20 cellular contexts compared by ENCODE assay signal in genomic region chr12:111532741-111533140, GRCh38.
DNase-seq lines count a peak whose midpoint lies in the region; ATAC-seq, FAIRE-seq and TF ChIP-seq lines count a peak whose summit lies in the region.
"Had no signal": no experiment of that assay in that cellular context is flagged by ENCODE, and none has a peak within 500 bp of the region (broad histone marks: within the 10 kb centered on the region; RNA-seq: fewer than 3 reads in every experiment).

No MANE protein-coding gene starts in this region.

- DNase-seq in GM03348 (ENCODE audit: low spot score) (peak; percentile 8), astrocyte (ENCODE audit: low read depth) (no peak), iPS-NIHi11 (ENCODE audit: low spot score) (peak; percentile 29), progenitor cell of endocrine pancreas (ENCODE audit: low spot score, unreplicated experiment) (no peak), NCI-H2196 (lab: John Stamatoyannopoulos, UW; ENCODE audit: unreplicated experiment) (no peak)
- no peak for DNase-seq in stimulated activated naive CD4-positive, alpha-beta T cell (lab: John Stamatoyannopoulos, UW)
- DNase-seq: C1 segment of cervical spinal cord, DMS 273 treated with DMSO at 0.1 percent for 48 hours, GF-D8, GM23248, NCI-H1417 treated with DMSO at 0.1 percent for 48 hours, NCI-H2029, NCI-H2171, NCI-H82, Peyer's patch had no signal

- ATAC-seq in HG03280 (IDR thresholded peaks at IDR 0.05; ENCODE audit: unreplicated experiment) = no peak
- ATAC-seq: A549, K562, Right ventricle myocardium inferior had no signal

- no peak overlapping the region for H3K4me3 ChIP-seq in astrocyte (ENCODE audit: insufficient read depth, low read depth, low read length)
- H3K4me3 ChIP-seq: A549, GM23248, K562, Peyer's patch had no signal

- FAIRE-seq in astrocyte (lab: Jason Lieb, UNC) = no peak
- FAIRE-seq: A549, GM12892, K562 had no signal

- no peak overlapping the region for H3K27ac ChIP-seq in astrocyte (ENCODE audit: low read depth, low read length)
- H3K27ac ChIP-seq: A549, GM23248, Peyer's patch had no signal

- no peaks in the 10 kb centered on the region for H3K4me1 ChIP-seq in astrocyte (ENCODE audit: insufficient read depth, low read length)
- H3K4me1 ChIP-seq: A549, Peyer's patch had no signal

- H3K4me1 Mint-ChIP-seq in astrocyte (ENCODE audit: low read depth, unreplicated experiment) (no peaks in the 10 kb centered on the region), progenitor cell of endocrine pancreas (ENCODE audit: low read depth) (no peaks in the 10 kb centered on the region)

- H3K36me3 Mint-ChIP-seq in astrocyte (ENCODE audit: low read depth, unreplicated experiment) = peaks cover 12% of the 10 kb centered on the region
- H3K36me3 Mint-ChIP-seq in progenitor cell of endocrine pancreas (ENCODE audit: insufficient read depth) = peaks cover 15% of the 10 kb centered on the region

- no peaks in the 10 kb centered on the region for H3K27me3 ChIP-seq in astrocyte (ENCODE audit: insufficient read depth, low read length)
- H3K27me3 ChIP-seq: Peyer's patch had no signal

- H3K27ac Mint-ChIP-seq in astrocyte (ENCODE audit: unreplicated experiment) = no peak overlapping the region
- peak overlapping the region; percentile 88 for H3K27ac Mint-ChIP-seq in progenitor cell of endocrine pancreas

- no peak overlapping the region for H3K4me2 ChIP-seq in astrocyte (ENCODE audit: low read length)
- H3K4me2 ChIP-seq: A549 had no signal

- H3K9me3 ChIP-seq in astrocyte (ENCODE audit: insufficient read depth, low read depth, low read length) = no peaks in the 10 kb centered on the region
- H3K9me3 ChIP-seq: A549, Peyer's patch had no signal

- H3K9me3 Mint-ChIP-seq in astrocyte (ENCODE audit: unreplicated experiment) (no peaks in the 10 kb centered on the region), progenitor cell of endocrine pancreas (ENCODE audit: low read depth) (no peaks in the 10 kb centered on the region)

- peaks cover 32% of the 10 kb centered on the region for H4K20me1 ChIP-seq in astrocyte (ENCODE audit: insufficient read depth, low read length)

- H2AFZ ChIP-seq in astrocyte (ENCODE audit: low read depth, low read length) = no peak overlapping the region
- H2AFZ ChIP-seq: GM23248 had no signal

- H3K27me3 Mint-ChIP-seq in astrocyte (ENCODE audit: low read depth, unreplicated experiment) = no peaks in the 10 kb centered on the region
- H3K27me3 Mint-ChIP-seq in progenitor cell of endocrine pancreas = no peaks in the 10 kb centered on the region

- H3K79me2 ChIP-seq in astrocyte (ENCODE audit: insufficient read depth, low read length) = peaks cover 6% of the 10 kb centered on the region

- H3K4me3 Mint-ChIP-seq in astrocyte (ENCODE audit: unreplicated experiment) (no peak overlapping the region), progenitor cell of endocrine pancreas (ENCODE audit: low read depth) (no peak overlapping the region)

- TF ChIP-seq CTCF in astrocyte (IDR thresholded peaks at IDR 0.05; ENCODE audit: insufficient read depth, low read depth, low read length) (no peak), progenitor cell of endocrine pancreas (IDR thresholded peaks at IDR 0.05; ENCODE audit: unreplicated experiment) (no peak)

- H3K9ac ChIP-seq in astrocyte (ENCODE audit: low read length) = peak overlapping the region; percentile 17
- H3K9ac ChIP-seq: GM23248 had no signal

- peaks cover 18% of the 10 kb centered on the region for H3K36me3 ChIP-seq in astrocyte (ENCODE audit: insufficient read depth, low read length)

Comparison
In these comparisons a context has a peak if more than half of its experiments do, and no peak if none do; other contexts are left out.
1. DNase-seq: peak in GM03348 (single experiment) and iPS-NIHi11 (single experiment); none in astrocyte (single experiment), progenitor cell of endocrine pancreas (single experiment), stimulated activated naive CD4-positive, alpha-beta T cell (0 of 6) and NCI-H2196 (single experiment).